ENCODE assay signal across 1 cellular context in the genomic region with DNA sequence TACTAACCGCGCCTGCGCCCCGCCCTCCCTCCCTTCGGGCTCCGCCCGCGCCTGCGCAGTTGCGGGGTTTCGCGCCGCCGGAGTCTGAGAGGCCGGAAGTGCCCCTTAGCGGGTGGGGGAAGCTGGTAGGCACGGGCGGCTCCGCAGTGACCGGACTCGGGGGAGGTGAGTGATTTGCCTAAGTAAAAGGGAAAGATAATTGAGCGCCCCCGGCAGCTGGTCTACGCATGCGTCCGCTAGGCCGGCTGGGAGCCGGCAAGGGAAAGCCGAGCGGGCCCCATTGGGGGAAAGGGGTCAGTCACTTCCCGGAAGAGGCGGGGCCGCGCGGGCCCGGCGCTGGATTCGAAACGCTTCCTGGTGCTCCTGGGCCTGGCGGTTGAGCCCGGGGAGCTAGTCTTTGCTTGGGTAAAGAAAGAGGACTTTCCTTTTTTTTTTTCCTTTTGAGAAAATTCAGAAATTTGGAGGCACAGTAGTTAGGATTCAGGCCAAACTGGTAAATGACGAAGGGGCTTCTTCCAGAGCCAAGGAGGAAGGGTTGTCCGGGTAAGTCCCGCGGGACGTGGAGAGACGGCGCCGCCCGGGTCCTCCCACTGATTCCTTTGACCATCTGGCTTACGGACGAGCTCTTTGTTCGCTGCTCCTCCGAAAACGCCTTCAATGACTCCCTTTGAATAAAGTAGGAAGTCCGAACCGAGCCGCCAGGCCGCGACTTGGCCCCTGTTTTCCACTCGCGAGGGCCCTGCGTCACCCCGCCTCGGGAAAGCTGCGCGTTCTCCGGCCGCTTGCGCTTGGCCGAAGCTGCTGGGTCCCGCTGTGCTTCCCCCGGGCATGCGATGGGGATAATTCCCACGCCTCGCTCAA.
TF ChIP-seq lines count a peak whose summit lies in the region.

GEN1 (plus strand) TSS at position 336 of the 861 bp plus-strand sequence. CDS start 5,806 bp downstream, outside the sequence.
SMC6 (minus strand) TSS at position 8 of the 861 bp plus-strand sequence. CDS start 7,864 bp downstream, outside the sequence.

TF ChIP-seq in GM12878, 131 proteins besides CTCF, POLR2A, EP300 and RAD21 (continued from another document and continues in another):
- TF ChIP-seq RELB (IDR thresholded peaks at IDR 0.05; ENCODE audit: low read depth): peak; percentile 55; the same call in 1 of the 2 replicates
- TF ChIP-seq NKRF (conservative IDR thresholded peaks at IDR 0.05): peak; percentile 98
- TF ChIP-seq RELA (IDR thresholded peaks at IDR 0.05; ENCODE audit: borderline replicate concordance, partially characterized antibody): peak; percentile 45
- no peak for TF ChIP-seq LARP7 (IDR thresholded peaks at IDR 0.05)
- peak; percentile 6; the same call in 1 of the 2 replicates for TF ChIP-seq RUNX3 (IDR thresholded peaks at IDR 0.05; ENCODE audit: low read length)
- peak; percentile 57 for TF ChIP-seq HCFC1 (IDR thresholded peaks at IDR 0.05; ENCODE audit: low read length)
- TF ChIP-seq ZBED1 (IDR thresholded peaks at IDR 0.05; ENCODE audit: borderline replicate concordance): no peak
- peak; percentile 43; the same call in 1 of the 2 replicates for TF ChIP-seq ATF7 (IDR thresholded peaks at IDR 0.05; ENCODE audit: low read depth)
- peak; percentile 80; the same call in 1 of the 2 replicates for TF ChIP-seq ESRRA (IDR thresholded peaks at IDR 0.05; ENCODE audit: low read length)
- TF ChIP-seq, protein P1, sequence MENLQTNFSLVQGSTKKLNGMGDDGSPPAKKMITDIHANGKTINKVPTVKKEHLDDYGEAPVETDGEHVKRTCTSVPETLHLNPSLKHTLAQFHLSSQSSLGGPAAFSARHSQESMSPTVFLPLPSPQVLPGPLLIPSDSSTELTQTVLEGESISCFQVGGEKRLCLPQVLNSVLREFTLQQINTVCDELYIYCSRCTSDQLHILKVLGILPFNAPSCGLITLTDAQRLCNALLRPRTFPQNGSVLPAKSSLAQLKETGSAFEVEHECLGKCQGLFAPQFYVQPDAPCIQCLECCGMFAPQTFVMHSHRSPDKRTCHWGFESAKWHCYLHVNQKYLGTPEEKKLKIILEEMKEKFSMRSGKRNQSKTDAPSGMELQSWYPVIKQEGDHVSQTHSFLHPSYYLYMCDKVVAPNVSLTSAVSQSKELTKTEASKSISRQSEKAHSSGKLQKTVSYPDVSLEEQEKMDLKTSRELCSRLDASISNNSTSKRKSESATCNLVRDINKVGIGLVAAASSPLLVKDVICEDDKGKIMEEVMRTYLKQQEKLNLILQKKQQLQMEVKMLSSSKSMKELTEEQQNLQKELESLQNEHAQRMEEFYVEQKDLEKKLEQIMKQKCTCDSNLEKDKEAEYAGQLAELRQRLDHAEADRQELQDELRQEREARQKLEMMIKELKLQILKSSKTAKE (IDR thresholded peaks at IDR 0.05; ENCODE audit: low read depth, poor library complexity, severe bottlenecking): peak; percentile 22
- TF ChIP-seq STAT3 (IDR thresholded peaks at IDR 0.05; ENCODE audit: low read depth, low read length): no peak
- TF ChIP-seq TAF1 (IDR thresholded peaks at IDR 0.05; ENCODE audit: borderline replicate concordance, low read depth, low read length): 0 out of 2 replicates have a peak, but pooled peaks have one; percentile 15
- no peak for TF ChIP-seq BCL3 (IDR thresholded peaks at IDR 0.05; ENCODE audit: borderline replicate concordance, insufficient read depth, low read depth, low read length, poor library complexity, severe bottlenecking)
- TF ChIP-seq DPF2 (IDR thresholded peaks at IDR 0.05): 0 out of 2 replicates have a peak, but pooled peaks have one; percentile 29
- TF ChIP-seq NRF1 (conservative IDR thresholded peaks at IDR 0.05; ENCODE audit: low read depth, low read length): peak; percentile 42
- no peak for TF ChIP-seq PBX3 (IDR thresholded peaks at IDR 0.05; ENCODE audit: insufficient replicate concordance, low read depth, low read length)
- TF ChIP-seq PML (IDR thresholded peaks at IDR 0.05; ENCODE audit: low read length): peak; percentile 57; the same call in 1 of the 2 replicates
- peak; percentile 54; the same call in 1 of the 3 replicates for TF ChIP-seq POU2F2 (IDR thresholded peaks at IDR 0.05; ENCODE audit: borderline replicate concordance, low read depth, low read length)
- TF ChIP-seq POLR2AphosphoS5 (IDR thresholded peaks at IDR 0.05; ENCODE audit: low read length): peak; percentile 55
- 0 out of 2 replicates have a peak, but pooled peaks have one; percentile 28 for TF ChIP-seq NR2F1 (conservative IDR thresholded peaks at IDR 0.05)
- TF ChIP-seq SRF (IDR thresholded peaks at IDR 0.05; ENCODE audit: low read depth in 2 of 2, low read length in 2 of 2): peak in 1 of 2 experiments; percentile 58; a peak in 1 of 4 replicates
- no peak for TF ChIP-seq PRDM15 (CRISPR knock-in tag; IDR thresholded peaks at IDR 0.05)
- TF ChIP-seq, protein P2, sequence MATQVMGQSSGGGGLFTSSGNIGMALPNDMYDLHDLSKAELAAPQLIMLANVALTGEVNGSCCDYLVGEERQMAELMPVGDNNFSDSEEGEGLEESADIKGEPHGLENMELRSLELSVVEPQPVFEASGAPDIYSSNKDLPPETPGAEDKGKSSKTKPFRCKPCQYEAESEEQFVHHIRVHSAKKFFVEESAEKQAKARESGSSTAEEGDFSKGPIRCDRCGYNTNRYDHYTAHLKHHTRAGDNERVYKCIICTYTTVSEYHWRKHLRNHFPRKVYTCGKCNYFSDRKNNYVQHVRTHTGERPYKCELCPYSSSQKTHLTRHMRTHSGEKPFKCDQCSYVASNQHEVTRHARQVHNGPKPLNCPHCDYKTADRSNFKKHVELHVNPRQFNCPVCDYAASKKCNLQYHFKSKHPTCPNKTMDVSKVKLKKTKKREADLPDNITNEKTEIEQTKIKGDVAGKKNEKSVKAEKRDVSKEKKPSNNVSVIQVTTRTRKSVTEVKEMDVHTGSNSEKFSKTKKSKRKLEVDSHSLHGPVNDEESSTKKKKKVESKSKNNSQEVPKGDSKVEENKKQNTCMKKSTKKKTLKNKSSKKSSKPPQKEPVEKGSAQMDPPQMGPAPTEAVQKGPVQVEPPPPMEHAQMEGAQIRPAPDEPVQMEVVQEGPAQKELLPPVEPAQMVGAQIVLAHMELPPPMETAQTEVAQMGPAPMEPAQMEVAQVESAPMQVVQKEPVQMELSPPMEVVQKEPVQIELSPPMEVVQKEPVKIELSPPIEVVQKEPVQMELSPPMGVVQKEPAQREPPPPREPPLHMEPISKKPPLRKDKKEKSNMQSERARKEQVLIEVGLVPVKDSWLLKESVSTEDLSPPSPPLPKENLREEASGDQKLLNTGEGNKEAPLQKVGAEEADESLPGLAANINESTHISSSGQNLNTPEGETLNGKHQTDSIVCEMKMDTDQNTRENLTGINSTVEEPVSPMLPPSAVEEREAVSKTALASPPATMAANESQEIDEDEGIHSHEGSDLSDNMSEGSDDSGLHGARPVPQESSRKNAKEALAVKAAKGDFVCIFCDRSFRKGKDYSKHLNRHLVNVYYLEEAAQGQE (IDR thresholded peaks at IDR 0.05; ENCODE audit: low read depth, low read length): no peak
- peak; percentile 77 for TF ChIP-seq E4F1 (IDR thresholded peaks at IDR 0.05; ENCODE audit: borderline replicate concordance, partially characterized antibody)
- peak; percentile 69 for TF ChIP-seq ELK1 (IDR thresholded peaks at IDR 0.05; ENCODE audit: low read depth, low read length)
- TF ChIP-seq, protein P3, sequence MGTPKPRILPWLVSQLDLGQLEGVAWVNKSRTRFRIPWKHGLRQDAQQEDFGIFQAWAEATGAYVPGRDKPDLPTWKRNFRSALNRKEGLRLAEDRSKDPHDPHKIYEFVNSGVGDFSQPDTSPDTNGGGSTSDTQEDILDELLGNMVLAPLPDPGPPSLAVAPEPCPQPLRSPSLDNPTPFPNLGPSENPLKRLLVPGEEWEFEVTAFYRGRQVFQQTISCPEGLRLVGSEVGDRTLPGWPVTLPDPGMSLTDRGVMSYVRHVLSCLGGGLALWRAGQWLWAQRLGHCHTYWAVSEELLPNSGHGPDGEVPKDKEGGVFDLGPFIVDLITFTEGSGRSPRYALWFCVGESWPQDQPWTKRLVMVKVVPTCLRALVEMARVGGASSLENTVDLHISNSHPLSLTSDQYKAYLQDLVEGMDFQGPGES (IDR thresholded peaks at IDR 0.05): no peak
